ENCODE assay signal across 12 cellular contexts in genomic region chr3:4989649-4989966, GRCh38. TPM values are rescaled to one million over a fixed set of nuclear protein-coding genes. Genes with fewer than 3 reads are reported as not detected.
DNase-seq lines count a peak whose midpoint lies in the region; ATAC-seq and TF ChIP-seq lines count a peak whose summit lies in the region.
"Had no signal": no experiment of that assay in that cellular context is flagged by ENCODE, and none has a peak within 500 bp of the region (broad histone marks: within the 10 kb centered on the region; RNA-seq: fewer than 3 reads in every experiment).

No MANE protein-coding gene starts in this region.

- peaks cover under 1% of the 10 kb centered on the region; the same call in 1 of the 2 replicates for H3K79me2 ChIP-seq in GM23248 (ENCODE audit: insufficient read depth)

- H3K27ac ChIP-seq in GM23248 (peak overlapping the region; percentile 26), foreskin keratinocyte (peak overlapping the region; percentile 16), endodermal cell (ENCODE audit: low read depth, low read length) (no peak overlapping the region)

- H3K36me3 ChIP-seq in GM23248 (ENCODE audit: low read depth) = no peaks in the 10 kb centered on the region
- H3K36me3 ChIP-seq in endodermal cell (ENCODE audit: control insufficient read depth, insufficient read depth, low read length) = no peaks in the 10 kb centered on the region
- H3K36me3 ChIP-seq: HAP-1, pancreas had no signal

- no peaks in the 10 kb centered on the region for H3K9me3 Mint-ChIP-seq in endodermal cell
- H3K9me3 Mint-ChIP-seq: stimulated activated naive CD8-positive, alpha-beta T cell treated with anti-CD3 and anti-CD28 coated beads, Interleukin-15, Interleukin-2, amounts not matched to agents 100 ng/mL and 50 ng/mL, for 24 hours had no signal

- in situ Hi-C loops in GM23248 (cut with MboI) (no loop called here), G401 (cut with HindIII; ENCODE audit: low sequenced_read_pairs) (no loop called here)

- H4K20me1 ChIP-seq in GM23248 (ENCODE audit: insufficient read depth) = no peaks in the 10 kb centered on the region

- H3K9me3 ChIP-seq in GM23248 (ENCODE audit: low read depth) (no peaks in the 10 kb centered on the region), T-helper 17 cell (ENCODE audit: control insufficient read depth, low read length, poor library complexity, severe bottlenecking) (no peaks in the 10 kb centered on the region), endodermal cell (ENCODE audit: control insufficient read depth, low read length) (no peaks in the 10 kb centered on the region)
- H3K9me3 ChIP-seq: HAP-1, pancreas had no signal

- no peaks in the 10 kb centered on the region for H3K27me3 Mint-ChIP-seq in T-helper 17 cell
- H3K27me3 Mint-ChIP-seq in endodermal cell (ENCODE audit: insufficient read depth) = peaks cover 13% of the 10 kb centered on the region
- H3K27me3 Mint-ChIP-seq: stimulated activated naive CD8-positive, alpha-beta T cell treated with anti-CD3 and anti-CD28 coated beads, Interleukin-15, Interleukin-2, amounts not matched to agents 100 ng/mL and 50 ng/mL, for 24 hours had no signal

- H3K4me3 ChIP-seq in GM23248 (no peak overlapping the region), endodermal cell (ENCODE audit: low read length) (no peak overlapping the region)
- H3K4me3 ChIP-seq: HAP-1, pancreas had no signal

- TF ChIP-seq CTCF in foreskin keratinocyte (conservative IDR thresholded peaks at IDR 0.05) = no peak
- TF ChIP-seq CTCF in endodermal cell (conservative IDR thresholded peaks at IDR 0.05) = no peak

- peaks cover 29% of the 10 kb centered on the region; the same call in 1 of the 2 replicates for H3F3A ChIP-seq in GM23248 (ENCODE audit: insufficient read depth)

- H3K36me3 Mint-ChIP-seq in T-helper 17 cell (ENCODE audit: low read depth) = no peaks in the 10 kb centered on the region
- no peaks in the 10 kb centered on the region for H3K36me3 Mint-ChIP-seq in endodermal cell (ENCODE audit: low read depth)

- H3K4me1 Mint-ChIP-seq in T-helper 17 cell = peaks cover 21% of the 10 kb centered on the region
- H3K4me1 Mint-ChIP-seq in endodermal cell = peaks cover 12% of the 10 kb centered on the region

- H3K4me2 ChIP-seq in GM23248 (ENCODE audit: unreplicated experiment) = no peak overlapping the region

- H3K27ac Mint-ChIP-seq in T-helper 17 cell = peak overlapping the region; percentile 76
- no peak overlapping the region for H3K27ac Mint-ChIP-seq in endodermal cell

- peak overlapping the region; percentile 55; the same call in 1 of the 2 replicates for H2AFZ ChIP-seq in GM23248

- peaks cover 41% of the 10 kb centered on the region for H3K4me1 ChIP-seq in GM23248 (ENCODE audit: insufficient read depth)
- peaks cover 30% of the 10 kb centered on the region for H3K4me1 ChIP-seq in foreskin keratinocyte
- peaks cover 6% of the 10 kb centered on the region for H3K4me1 ChIP-seq in endodermal cell (ENCODE audit: control insufficient read depth, insufficient read depth, low read length)

- DNase-seq in GM23248 (no peak), T-helper 17 cell (no peak), foreskin keratinocyte (no peak), G401 (ENCODE audit: low spot score) (no peak), endodermal cell (no peak)
- DNase-seq in stimulated activated CD8-positive, alpha-beta memory T cell treated with anti-CD3 and anti-CD28 coated beads, Interleukin-4, amount 100 ng/mL, for 48 hours = peak; percentile 25
- DNase-seq: MM.1S; stimulated activated CD4-positive, alpha-beta T cell treated with anti-CD3 and anti-CD28 coated beads, Interleukin-2, amount 100 ng/mL, for 24 hours had no signal

- WGBS in GM23248 (ENCODE audit: low coverage in 1 of 2, low lambda C conversion rate in 2 of 2, missing lambda C conversion rate in 2 of 2), 2 experiments = 52 to 54% methylated on average over 2 of the region's 2 CpGs
- WGBS in endodermal cell (ENCODE audit: insufficient coverage in 1 of 2, insufficient read length in 1 of 2), 2 experiments = 97% methylated on average over 2 of the region's 2 CpGs; no CpG with 5 or more reads in 1 of the 2 experiments

- H3K9me2 ChIP-seq in GM23248 (ENCODE audit: insufficient read depth) = no peaks in the 10 kb centered on the region

- ATAC-seq in T-helper 17 cell = no peak
- ATAC-seq in foreskin keratinocyte = no peak
- no peak for ATAC-seq in GM21515 (IDR thresholded peaks at IDR 0.05; ENCODE audit: unreplicated experiment)

- H3K9ac ChIP-seq in GM23248 (0 out of 2 replicates have a peak overlapping the region, but pooled peaks have one; percentile 8), endodermal cell (ENCODE audit: extremely low read depth, low read length, poor library complexity, severe bottlenecking) (no peak overlapping the region)

- no peak overlapping the region for H3K4me3 Mint-ChIP-seq in T-helper 17 cell
- no peak overlapping the region for H3K4me3 Mint-ChIP-seq in endodermal cell
- H3K4me3 Mint-ChIP-seq: stimulated activated naive CD8-positive, alpha-beta T cell treated with anti-CD3 and anti-CD28 coated beads, Interleukin-15, Interleukin-2, amounts not matched to agents 100 ng/mL and 50 ng/mL, for 24 hours had no signal

- H3K27me3 ChIP-seq in GM23248 (replicated peaks; ENCODE audit: insufficient read depth) (no peaks in the 10 kb centered on the region), foreskin keratinocyte (no peaks in the 10 kb centered on the region), endodermal cell (ENCODE audit: control insufficient read depth, insufficient read depth, low read length, poor library complexity, severe bottlenecking) (no peaks in the 10 kb centered on the region)
- H3K27me3 ChIP-seq: pancreas had no signal

RNA-seq across cellular contexts. Expression of gene BHLHE40, which starts 10.4 kb away (rescaled TPM):
- 27.6 and 33.9 TPM in 2 replicates for total RNA-seq in GM23248 (2014; rRNA removed; shearing (Covaris generic))
- polyA plus RNA-seq in GM23248 (2016; fragmentation: Nextera tagmentation; extraction: Ambion mirVana) (42.9 TPM in 2 replicates), foreskin keratinocyte (44.6 and 47.5 TPM in 2 replicates)
- total RNA-seq in T-helper 17 cell (100 to 1,000 TPM; 295 to 329 TPM), foreskin keratinocyte (78.2 and 96.0 TPM in 2 replicates), endodermal cell (1 to 10 TPM; 2.6 to 2.9 TPM)
- total RNA-seq in G401 (2014; rRNA removed; shearing (Covaris generic)) = 6.6 and 7.2 TPM in 2 replicates
- polyA plus RNA-seq in endodermal cell (2013, experiment 1 of 2) = 8.3 TPM
- polyA plus RNA-seq in endodermal cell (2013, experiment 2 of 2) = 14.0 TPM
